Comparison of ENCODE assay signal across 10 cellular contexts in the genomic region with DNA sequence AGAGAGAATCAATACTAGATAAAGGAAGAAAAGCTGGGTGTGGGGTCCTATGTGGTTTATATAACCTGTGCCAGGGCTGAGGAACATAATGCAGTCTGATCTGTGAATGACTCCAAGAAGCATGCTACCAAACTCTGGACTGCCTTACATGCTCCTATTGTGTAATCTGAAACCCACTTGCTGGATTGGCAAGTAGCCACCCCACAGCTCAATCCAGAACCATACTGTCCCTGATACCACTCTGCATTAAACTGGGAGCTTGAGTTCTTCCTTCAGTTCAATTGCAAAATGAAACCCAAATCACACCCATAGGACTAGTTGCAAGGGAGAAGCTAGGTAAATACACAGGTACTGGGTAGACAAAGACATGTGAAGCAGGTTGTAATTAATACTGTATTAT.
DNase-seq lines count a peak whose midpoint lies in the region; ATAC-seq and TF ChIP-seq lines count a peak whose summit lies in the region.
"Had no signal": no experiment of that assay in that cellular context is flagged by ENCODE, and none has a peak within 500 bp of the region (broad histone marks: within the 10 kb centered on the region; RNA-seq: fewer than 3 reads in every experiment).

No MANE protein-coding gene starts in this region.

- H3K4me3 ChIP-seq in mammary epithelial cell (replicated peaks in 1 of 3; ENCODE audit: insufficient read depth in 1 of 3, low read depth in 2 of 3, low read length in 3 of 3) (no peak overlapping the region), retinal pigment epithelial cell (ENCODE audit: low read length) (no peak overlapping the region), H7 (ENCODE audit: insufficient read depth, low read depth, low read length) (no peak overlapping the region)
- H3K4me3 ChIP-seq: psoas muscle had no signal

- CTCF ChIA-PET in mammary epithelial cell (lab: Charles Lee; ENCODE audit: low non-redundant PET): no interaction called here
- CTCF ChIA-PET in activated CD4-positive, alpha-beta T cell treated with anti-CD3 and anti-CD28 coated beads for 36 hours (lab: Charles Lee): no interaction called here

- no peaks in the 10 kb centered on the region for H3K27me3 Mint-ChIP-seq in activated CD4-positive, alpha-beta T cell treated with anti-CD3 and anti-CD28 coated beads for 36 hours

- no peak for ATAC-seq in activated CD4-positive, alpha-beta T cell treated with anti-CD3 and anti-CD28 coated beads for 36 hours
- ATAC-seq in GM18502 (IDR thresholded peaks at IDR 0.05; ENCODE audit: poor library complexity, unreplicated experiment): no peak

- POLR2A ChIA-PET in activated CD4-positive, alpha-beta T cell treated with anti-CD3 and anti-CD28 coated beads for 36 hours (lab: Charles Lee): no interaction called here

- H3K36me3 ChIP-seq in mammary epithelial cell (ENCODE audit: insufficient read depth, low read length) (no peaks in the 10 kb centered on the region), H7 (replicated peaks; ENCODE audit: control insufficient read depth, insufficient read depth, low read length) (no peaks in the 10 kb centered on the region)

- dilution Hi-C loops in mammary epithelial cell (cut with HindIII; ENCODE audit: low sequenced_read_pairs): no loop called here

- H4K20me1 ChIP-seq in mammary epithelial cell (ENCODE audit: insufficient read depth, low read length): no peaks in the 10 kb centered on the region

- TF ChIP-seq CTCF in mammary epithelial cell (conservative IDR thresholded peaks at IDR 0.05 in 1 of 2, IDR thresholded peaks at IDR 0.05 in 1 of 2; ENCODE audit: extremely low read depth in 1 of 2, insufficient read depth in 1 of 2, low read depth in 1 of 2, low read length in 2 of 2) (no peak), retinal pigment epithelial cell (conservative IDR thresholded peaks at IDR 0.05; ENCODE audit: low read depth, low read length) (no peak)

- in situ Hi-C loops in mammary epithelial cell (cut with MboI; ENCODE audit: low sequenced_read_pairs in 2 of 2): no loop called here

- no peak overlapping the region for H3K4me2 ChIP-seq in mammary epithelial cell (ENCODE audit: insufficient read depth, low read depth, low read length)

- no peak overlapping the region for H3K4me3 Mint-ChIP-seq in activated CD4-positive, alpha-beta T cell treated with anti-CD3 and anti-CD28 coated beads for 36 hours

- H3K9me3 Mint-ChIP-seq in activated CD4-positive, alpha-beta T cell treated with anti-CD3 and anti-CD28 coated beads for 36 hours (ENCODE audit: low read depth): no peaks in the 10 kb centered on the region

- H2AFZ ChIP-seq in mammary epithelial cell (ENCODE audit: low read depth, low read length): no peak overlapping the region

- no peaks in the 10 kb centered on the region for H3K36me3 Mint-ChIP-seq in activated CD4-positive, alpha-beta T cell treated with anti-CD3 and anti-CD28 coated beads for 36 hours (ENCODE audit: low read depth)

- H3K27ac ChIP-seq in mammary epithelial cell (ENCODE audit: insufficient read depth, low read depth, low read length): no peak overlapping the region
- H3K27ac ChIP-seq: psoas muscle had no signal

- H3K4me1 Mint-ChIP-seq in activated CD4-positive, alpha-beta T cell treated with anti-CD3 and anti-CD28 coated beads for 36 hours: no peaks in the 10 kb centered on the region

- no peak overlapping the region for H3K9ac ChIP-seq in mammary epithelial cell (ENCODE audit: insufficient read depth, low read length)

- intact Hi-C loops in mammary epithelial cell (cut with micrococcal nuclease): no loop called here
- intact Hi-C loops in activated CD4-positive, alpha-beta T cell treated with anti-CD3 and anti-CD28 coated beads for 36 hours (cut with DNase I, micrococcal nuclease): no loop called here

- H3K27me3 ChIP-seq in mammary epithelial cell (ENCODE audit: insufficient read depth, low read length): no peaks in the 10 kb centered on the region
- H3K27me3 ChIP-seq in H7 (ENCODE audit: control insufficient read depth, insufficient read depth, low read length): no peaks in the 10 kb centered on the region

- peaks cover 4% of the 10 kb centered on the region for H3K4me1 ChIP-seq in mammary epithelial cell (ENCODE audit: insufficient read depth, low read length)
- H3K4me1 ChIP-seq: psoas muscle had no signal

- no peaks in the 10 kb centered on the region for H3K79me2 ChIP-seq in mammary epithelial cell (ENCODE audit: insufficient read depth, low read length)

- no TSS peak for BruUV-seq in mammary epithelial cell (replicated peaks; lab: Mats Ljungman, UMichigan)

- DNase-seq in NCI-H1417 (lab: John Stamatoyannopoulos, UW) (peak in 2 of 3 experiments; percentile 20 to 61), NCI-H1417 treated with DMSO at 0.1 percent for 48 hours (lab: John Stamatoyannopoulos, UW) (no peak), NCI-H187 (lab: John Stamatoyannopoulos, UW) (peak; percentile 23 to 24), mammary epithelial cell (peak; percentile 50), retinal pigment epithelial cell (ENCODE audit: low read depth) (peak; percentile 76), H7 (no peak)
- DNase-seq in activated CD4-positive, alpha-beta T cell treated with anti-CD3 and anti-CD28 coated beads for 36 hours: no peak
- DNase-seq: NCI-H146, psoas muscle had no signal

- H3K9me3 ChIP-seq in mammary epithelial cell (replicated peaks; ENCODE audit: insufficient read depth, low read length): no peaks in the 10 kb centered on the region
- H3K9me3 ChIP-seq: psoas muscle had no signal

- no peak overlapping the region for H3K27ac Mint-ChIP-seq in activated CD4-positive, alpha-beta T cell treated with anti-CD3 and anti-CD28 coated beads for 36 hours

Comparison
In these comparisons a context has a peak if more than half of its experiments do, and no peak if none do; other contexts are left out.
1. DNase-seq: peak in NCI-H1417 (2 of 3), NCI-H187 (2 of 2), mammary epithelial cell (single experiment) and retinal pigment epithelial cell (single experiment); none in NCI-H1417 treated with DMSO at 0.1 percent for 48 hours (single experiment), activated CD4-positive, alpha-beta T cell treated with anti-CD3 and anti-CD28 coated beads for 36 hours (single experiment) and H7 (single experiment).